In genomic region chr10:20474064-20474463, GRCh38 we compare ENCODE assay signal across 18 cellular contexts.
"Had no signal": no experiment of that assay in that cellular context is flagged by ENCODE, and none has a peak within 500 bp of the region (broad histone marks: within the 10 kb centered on the region; RNA-seq: fewer than 3 reads in every experiment).

No MANE protein-coding gene starts in this region.

- H3K4me3 Mint-ChIP-seq: nephron; neural progenitor cell; stimulated activated naive CD8-positive, alpha-beta T cell treated with anti-CD3 and anti-CD28 coated beads, Interleukin-15, amount 100 ng/mL, for 72 hours had no signal

- DNase-seq: dorsolateral prefrontal cortex; effector CD4-positive, alpha-beta T cell; left ventricle myocardium superior; lower lobe of right lung; stimulated activated CD4-positive, alpha-beta T cell treated with anti-CD3 and anti-CD28 coated beads, Interleukin-12 subunit alpha, Interleukin-12 subunit beta, amount 100 ng/mL, for 4 hours; stimulated activated CD4-positive, alpha-beta T cell treated with anti-CD3 and anti-CD28 coated beads, Interleukin-1b, Interleukin-23, amount 100 ng/mL, for 48 hours; stimulated activated CD4-positive, alpha-beta T cell treated with anti-CD3 and anti-CD28 coated beads, Interleukin-4, amount 100 ng/mL, for 1 hour; stimulated activated CD8-positive, alpha-beta memory T cell treated with anti-CD3 and anti-CD28 coated beads, Interleukin-4, amount 100 ng/mL, for 48 hours; stimulated activated naive CD4-positive, alpha-beta T cell; stimulated activated naive CD8-positive, alpha-beta T cell treated with anti-CD3 and anti-CD28 coated beads, Interleukin-15, amount 100 ng/mL, for 72 hours; transverse colon had no signal

- H3K27ac ChIP-seq: lower lobe of right lung, neural progenitor cell, prostate gland, right atrium auricular region, suprapubic skin, transverse colon, vagina had no signal

- H3K4me1 Mint-ChIP-seq: stimulated activated naive CD8-positive, alpha-beta T cell treated with anti-CD3 and anti-CD28 coated beads, Interleukin-15, amount 100 ng/mL, for 72 hours had no signal

- H3K9me3 Mint-ChIP-seq: neural progenitor cell; stimulated activated naive CD8-positive, alpha-beta T cell treated with anti-CD3 and anti-CD28 coated beads, Interleukin-15, amount 100 ng/mL, for 72 hours had no signal

- H3K27me3 Mint-ChIP-seq: stimulated activated naive CD8-positive, alpha-beta T cell treated with anti-CD3 and anti-CD28 coated beads, Interleukin-15, amount 100 ng/mL, for 72 hours had no signal

- ATAC-seq: left ventricle myocardium superior; lower lobe of right lung; stimulated activated naive CD8-positive, alpha-beta T cell treated with anti-CD3 and anti-CD28 coated beads, Interleukin-15, amount 100 ng/mL, for 72 hours had no signal

- H3K4me3 ChIP-seq: dorsolateral prefrontal cortex, lower lobe of right lung, neural progenitor cell, prostate gland, right atrium auricular region, smooth muscle cell, suprapubic skin, transverse colon, vagina had no signal

- H3K36me3 ChIP-seq: lower lobe of right lung, prostate gland, right atrium auricular region, suprapubic skin, transverse colon, vagina had no signal

- H3K27me3 ChIP-seq: dorsolateral prefrontal cortex, neural progenitor cell, right atrium auricular region, suprapubic skin, transverse colon, vagina had no signal

- H3K27ac Mint-ChIP-seq: neural progenitor cell; stimulated activated naive CD8-positive, alpha-beta T cell treated with anti-CD3 and anti-CD28 coated beads, Interleukin-15, amount 100 ng/mL, for 72 hours had no signal

- H3K36me3 Mint-ChIP-seq: neural progenitor cell had no signal
